8 cellular contexts compared by ENCODE assay signal in genomic region chr7:30347226-30348082, GRCh38.
DNase-seq lines count a peak whose midpoint lies in the region; ATAC-seq and TF ChIP-seq lines count a peak whose summit lies in the region.

No MANE protein-coding gene starts in this region.

- intact Hi-C loops in A673 (cut with micrococcal nuclease; ENCODE audit: unreplicated experiment) (loop anchor here (5.0 kb wide), 1 partner anchor 60 kb away; no protein-coding TSS in a partner anchor), testis (cut with DNase I; ENCODE audit: low total_unique reads) (no loop called here)

- H3K4me3 Mint-ChIP-seq in effector memory CD8-positive, alpha-beta T cell: peak overlapping the region; percentile 62 to 73

- H3K27me3 ChIP-seq in A673 (replicated peaks; ENCODE audit: insufficient read depth, low read depth, low read length, poor library complexity): no peaks in the 10 kb centered on the region
- no peaks in the 10 kb centered on the region for H3K27me3 ChIP-seq in KMS-11 (ENCODE audit: insufficient read depth, low read depth)
- H3K27me3 ChIP-seq in testis: no peaks in the 10 kb centered on the region

- H3K27me3 Mint-ChIP-seq in effector memory CD8-positive, alpha-beta T cell: no peaks in the 10 kb centered on the region

- H3K9me3 ChIP-seq in A673 (ENCODE audit: low read depth, low read length, poor library complexity, severe bottlenecking) (no peaks in the 10 kb centered on the region), testis (no peaks in the 10 kb centered on the region)

- peaks cover 25% of the 10 kb centered on the region for H3K36me3 Mint-ChIP-seq in effector memory CD8-positive, alpha-beta T cell (ENCODE audit: insufficient read depth)

- TF ChIP-seq POLR2A in testis (IDR thresholded peaks at IDR 0.05): no peak

- H3K4me1 Mint-ChIP-seq in effector memory CD8-positive, alpha-beta T cell (ENCODE audit: low read depth in 2 of 2): peaks cover 21 to 62% of the 10 kb centered on the region in 2 donors

- H3K9me3 Mint-ChIP-seq in effector memory CD8-positive, alpha-beta T cell: no peaks in the 10 kb centered on the region

- BruUV-seq in A673 (replicated peaks; lab: Mats Ljungman, UMichigan): no TSS peak

- H4K20me1 ChIP-seq in KMS-11 (ENCODE audit: insufficient read depth): no peaks in the 10 kb centered on the region

- peak overlapping the region; percentile 53 for H3K9ac ChIP-seq in KMS-11

- H3K4me1 ChIP-seq in A673 (ENCODE audit: insufficient read depth, low read length, poor library complexity, severe bottlenecking): peaks cover 67% of the 10 kb centered on the region
- peaks cover 89% of the 10 kb centered on the region for H3K4me1 ChIP-seq in KMS-11 (ENCODE audit: low read depth, poor library complexity, severe bottlenecking)
- H3K4me1 ChIP-seq in testis: no peaks in the 10 kb centered on the region

- CTCF ChIA-PET in A673 (lab: Charles Lee): interaction anchor here (0.7 kb wide), 1 partner anchor 18 kb away, joined by 3 read pairs; no protein-coding TSS in a partner anchor

- H3K4me2 ChIP-seq in KMS-11: peak overlapping the region; percentile 88

- no peak for DNase-seq in A673 (ENCODE audit: low spot score)
- DNase-seq in effector memory CD8-positive, alpha-beta T cell: no peak
- DNase-seq in testis: no peak
- DNase-seq in D341Med (ENCODE audit: low spot score): no peak
- DNase-seq in NCI-H2029 (lab: John Stamatoyannopoulos, UW): no peak

- 97 to 100% methylated on average over 2 of the region's 2 CpGs for WGBS in testis, 2 donors

- H2AFZ ChIP-seq in KMS-11 (ENCODE audit: low read depth): no peak overlapping the region

- peak overlapping the region; percentile 93 to 95 for H3K27ac Mint-ChIP-seq in effector memory CD8-positive, alpha-beta T cell

- peaks cover 95% of the 10 kb centered on the region for H3K79me2 ChIP-seq in KMS-11 (ENCODE audit: insufficient read depth, low read depth)

- no peak for TF ChIP-seq CTCF in A673 (conservative IDR thresholded peaks at IDR 0.05; ENCODE audit: low read depth, low read length)
- no peak for TF ChIP-seq CTCF in KMS-11 (conservative IDR thresholded peaks at IDR 0.05; ENCODE audit: low read depth, low read length)
- no peak for TF ChIP-seq CTCF in testis (IDR thresholded peaks at IDR 0.05)

- POLR2A ChIA-PET in A673 (lab: Charles Lee; ENCODE audit: low non-redundant PET): no interaction called here

- H3K36me3 ChIP-seq in A673 (ENCODE audit: insufficient read depth, low read length, poor library complexity, severe bottlenecking) (no peaks in the 10 kb centered on the region), KMS-11 (ENCODE audit: insufficient read depth) (no peaks in the 10 kb centered on the region), testis (ENCODE audit: low read depth, missing control alignments) (no peaks in the 10 kb centered on the region)

- H3K27ac ChIP-seq in A673 (ENCODE audit: low read depth, low read length, poor library complexity, severe bottlenecking): peak overlapping the region; percentile 76
- H3K27ac ChIP-seq in KMS-11: peak overlapping the region; percentile 89
- no peak overlapping the region for H3K27ac ChIP-seq in testis

- no peak overlapping the region for H3K4me3 ChIP-seq in A673 (ENCODE audit: low read depth, low read length, poor library complexity, severe bottlenecking)
- no peak overlapping the region for H3K4me3 ChIP-seq in KMS-11 (IDR thresholded peaks at IDR 0.05; ENCODE audit: insufficient read depth, low read depth, low read length)
- no peak overlapping the region for H3K4me3 ChIP-seq in testis

- ATAC-seq in GM21381 (IDR thresholded peaks at IDR 0.05; ENCODE audit: unreplicated experiment) (peak; percentile 28), GM18520 (IDR thresholded peaks at IDR 0.05; ENCODE audit: unreplicated experiment) (no peak)
- peak; percentile 4 for ATAC-seq in effector memory CD8-positive, alpha-beta T cell (replicated peaks)

Comparison
In these comparisons a context has a peak if more than half of its experiments do, and no peak if none do; other contexts are left out.
1. H3K27ac ChIP-seq: peak in A673 (single experiment) and KMS-11 (single experiment); none in testis (0 of 2).